Comparison of ENCODE assay signal across 8 cellular contexts in genomic region chr19:4007021-4007835, GRCh38. TPM values are rescaled to one million over a fixed set of nuclear protein-coding genes. Genes with fewer than 3 reads are reported as not detected.
DNase-seq lines count a peak whose midpoint lies in the region; ATAC-seq, FAIRE-seq and TF ChIP-seq lines count a peak whose summit lies in the region.

TSS of gene PIAS4 (plus strand) at chr19:4007736. CDS start at chr19:4007761, 25 bp downstream.

- H3K4me1 ChIP-seq in A549 (peaks cover 13% of the 10 kb centered on the region; the same call in 1 of the 3 replicates), iPS-20b (ENCODE audit: insufficient read depth, low read length) (no peaks in the 10 kb centered on the region), small intestine (ENCODE audit: control insufficient read depth in 2 of 2, insufficient read depth in 1 of 2, low read depth in 1 of 2, low read length in 1 of 2) (peaks cover 5 to 9% of the 10 kb centered on the region in 2 donors)

- in situ Hi-C loops in T47D (cut with HindIII; ENCODE audit: low pct_unique_long_range_greater_than_20kb, low sequenced_read_pairs), result no loop called here

- TF ChIP-seq POLR2A in A549 (IDR thresholded peaks at IDR 0.05; ENCODE audit: low read length), result peak; percentile 67

- CTCF ChIA-PET in A549 (lab: Yijun Ruan, JAX), result interaction anchor here (1.0 to 2.5 kb wide), 6 partner anchors 10 to 200 kb away, joined by 3 to 7 read pairs (median 4); no protein-coding TSS in a partner anchor

- ATAC-seq in A549 (peak; percentile 95 to 96), GM18867 (IDR thresholded peaks at IDR 0.05; ENCODE audit: unreplicated experiment) (peak; percentile 79), HG03097 (IDR thresholded peaks at IDR 0.05; ENCODE audit: low FRiP score, unreplicated experiment) (peak; percentile 78)

- H3K4me2 ChIP-seq in A549, result peak within 1 kb of the TSS; percentile 95

- POLR2A ChIA-PET in A549 (lab: Yijun Ruan, JAX), result interaction anchor here (0.5 to 1.1 kb wide), 3 partner anchors 22 to 239 kb away, joined by 3 read pairs; partner anchors contain the start of genes EEF2 and YJU2

- TF ChIP-seq EP300 in A549 (IDR thresholded peaks at IDR 0.05), result no peak

- H3K36me3 ChIP-seq in iPS-20b (ENCODE audit: insufficient read depth, low read depth, low read length) (no peaks in the 10 kb centered on the region), small intestine (ENCODE audit: control insufficient read depth in 2 of 2, insufficient read depth in 2 of 2, low read length in 2 of 2) (no peaks in the 10 kb centered on the region)

- H3K27ac ChIP-seq in A549 (peak within 1 kb of the TSS; percentile 97 to 99), VCaP (peak within 1 kb of the TSS; percentile 85), iPS-20b (ENCODE audit: low read length) (peak within 1 kb of the TSS; percentile 87), small intestine (ENCODE audit: low read depth in 1 of 2, low read length in 1 of 2) (peak within 1 kb of the TSS; percentile 43 to 80)

- H3K27me3 ChIP-seq in iPS-20b (ENCODE audit: insufficient read depth, low read length) (no peaks in the 10 kb centered on the region), small intestine (ENCODE audit: control insufficient read depth in 2 of 2, insufficient read depth in 2 of 2, low read length in 2 of 2) (no peaks in the 10 kb centered on the region)

- WGBS in A549 (ENCODE audit: missing lambda C conversion rate), result 0% methylated on average over 3 of the region's 91 CpGs
- WGBS in small intestine, 3 donors, result 0 to 1% (median 1%) methylated on average over 49 to 91 of the region's 91 CpGs

- FAIRE-seq in A549 (lab: Jason Lieb, UNC) (no peak), small intestine (lab: Jason Lieb, UNC) (no peak)

- peak within 1 kb of the TSS; percentile 96 for H3K4me3 ChIP-seq in A549
- peak within 1 kb of the TSS; percentile 96 for H3K4me3 ChIP-seq in iPS-20b (ENCODE audit: low read length)
- peak within 1 kb of the TSS; percentile 91 to 96 for H3K4me3 ChIP-seq in small intestine (ENCODE audit: low read depth in 1 of 2, low read length in 2 of 2)

- peak within 1 kb of the TSS; percentile 87 for H3K9ac ChIP-seq in iPS-20b (ENCODE audit: low read depth, low read length)

- DNase-seq in A549 (ENCODE audit: low read depth in 1 of 2, low spot score in 1 of 2) (peak; percentile 91), NCI-H2171 treated with DMSO at 0.1 percent for 48 hours (lab: John Stamatoyannopoulos, UW) (peak; percentile 98), T47D (ENCODE audit: low read depth in 1 of 2, low spot score in 1 of 2) (peak; percentile 94 to 95), small intestine (peak; percentile 96)

- no peak for TF ChIP-seq RAD21 in A549 (conservative IDR thresholded peaks at IDR 0.05 in 1 of 2, IDR thresholded peaks at IDR 0.05 in 1 of 2)

- TF ChIP-seq CTCF in A549 (IDR thresholded peaks at IDR 0.05) (no peak), VCaP (conservative IDR thresholded peaks at IDR 0.05) (no peak)

- H3K9me3 ChIP-seq in A549 (no peaks in the 10 kb centered on the region), iPS-20b (ENCODE audit: insufficient read depth, low read depth, low read length) (no peaks in the 10 kb centered on the region), small intestine (ENCODE audit: control insufficient read depth, low read depth) (no peaks in the 10 kb centered on the region)

TF ChIP-seq in A549, 52 proteins besides CTCF, POLR2A, EP300 and RAD21:
- no peak for TF ChIP-seq NFE2L2 (conservative IDR thresholded peaks at IDR 0.05; ENCODE audit: low read length)
- peak; percentile 50 to 66; a peak in 1 of 5 replicates for TF ChIP-seq JUN (IDR thresholded peaks at IDR 0.05)
- TF ChIP-seq MAFK (IDR thresholded peaks at IDR 0.05; ENCODE audit: partially characterized antibody), result no peak
- TF ChIP-seq, protein P1, sequence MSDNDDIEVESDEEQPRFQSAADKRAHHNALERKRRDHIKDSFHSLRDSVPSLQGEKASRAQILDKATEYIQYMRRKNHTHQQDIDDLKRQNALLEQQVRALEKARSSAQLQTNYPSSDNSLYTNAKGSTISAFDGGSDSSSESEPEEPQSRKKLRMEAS (IDR thresholded peaks at IDR 0.05), result peak; percentile 69
- peak; percentile 55; the same call in 1 of the 2 replicates for TF ChIP-seq E2F6 (IDR thresholded peaks at IDR 0.05; ENCODE audit: borderline replicate concordance, low read depth)
- no peak for TF ChIP-seq EHF (CRISPR knock-in tag; IDR thresholded peaks at IDR 0.05)
- TF ChIP-seq HDAC2 (IDR thresholded peaks at IDR 0.05), result no peak
- TF ChIP-seq TFCP2L1 (CRISPR knock-in tag; IDR thresholded peaks at IDR 0.05), result no peak
- TF ChIP-seq ATOH8 (CRISPR knock-in tag; IDR thresholded peaks at IDR 0.05; ENCODE audit: low read depth), result no peak
- no peak for TF ChIP-seq BHLHE40 (IDR thresholded peaks at IDR 0.05; ENCODE audit: low read depth, low read length)
- TF ChIP-seq PHF8 (IDR thresholded peaks at IDR 0.05; ENCODE audit: borderline replicate concordance, low read depth), result 0 out of 2 replicates have a peak, but pooled peaks have one; percentile 10
- TF ChIP-seq, protein P2, sequence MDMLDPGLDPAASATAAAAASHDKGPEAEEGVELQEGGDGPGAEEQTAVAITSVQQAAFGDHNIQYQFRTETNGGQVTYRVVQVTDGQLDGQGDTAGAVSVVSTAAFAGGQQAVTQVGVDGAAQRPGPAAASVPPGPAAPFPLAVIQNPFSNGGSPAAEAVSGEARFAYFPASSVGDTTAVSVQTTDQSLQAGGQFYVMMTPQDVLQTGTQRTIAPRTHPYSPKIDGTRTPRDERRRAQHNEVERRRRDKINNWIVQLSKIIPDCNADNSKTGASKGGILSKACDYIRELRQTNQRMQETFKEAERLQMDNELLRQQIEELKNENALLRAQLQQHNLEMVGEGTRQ (IDR thresholded peaks at IDR 0.05), result peak; percentile 60
- TF ChIP-seq RFX5 (IDR thresholded peaks at IDR 0.05), result 0 out of 2 replicates have a peak, but pooled peaks have one; percentile 48
TF ChIP-seq in A549: peak in this region for 6.

RNA-seq across cellular contexts. Expression of gene PIAS4, which starts in this region (rescaled TPM):
- polyA plus RNA-seq in A549 (2011; rRNA removed) (4.5 and 5.2 TPM in 2 replicates), A549 (2017; fragmentation: RNase III; extraction: RNeasy Plus Mini Kit Qiagen cat#74134 plus additional on column Dnase treatment) (10.6 to 12.8 TPM (median 11.3 TPM) in 3 replicates), small intestine (10 to 100 TPM; 10.8 to 14.8 (median 11.4) TPM)
- polyA plus RNA-seq in A549 (2012; cell fraction: cytosol; rRNA removed), result 8.6 and 11.9 TPM in 2 replicates
- 17.1 and 17.4 TPM in 2 replicates for polyA plus RNA-seq in A549 (2012; cell fraction: nucleus; rRNA removed)
- polyA minus RNA-seq in A549 (2011; rRNA and poly(A)+ RNA removed), result 8.8 and 10.8 TPM in 2 replicates

Comparison
In these comparisons a context has a peak if more than half of its experiments do, and no peak if none do; other contexts are left out.
1. Peak in every context shown above with its lines: DNase-seq, ATAC-seq, H3K4me3 ChIP-seq and H3K27ac ChIP-seq.